8 cellular contexts compared by ENCODE assay signal in the genomic region with DNA sequence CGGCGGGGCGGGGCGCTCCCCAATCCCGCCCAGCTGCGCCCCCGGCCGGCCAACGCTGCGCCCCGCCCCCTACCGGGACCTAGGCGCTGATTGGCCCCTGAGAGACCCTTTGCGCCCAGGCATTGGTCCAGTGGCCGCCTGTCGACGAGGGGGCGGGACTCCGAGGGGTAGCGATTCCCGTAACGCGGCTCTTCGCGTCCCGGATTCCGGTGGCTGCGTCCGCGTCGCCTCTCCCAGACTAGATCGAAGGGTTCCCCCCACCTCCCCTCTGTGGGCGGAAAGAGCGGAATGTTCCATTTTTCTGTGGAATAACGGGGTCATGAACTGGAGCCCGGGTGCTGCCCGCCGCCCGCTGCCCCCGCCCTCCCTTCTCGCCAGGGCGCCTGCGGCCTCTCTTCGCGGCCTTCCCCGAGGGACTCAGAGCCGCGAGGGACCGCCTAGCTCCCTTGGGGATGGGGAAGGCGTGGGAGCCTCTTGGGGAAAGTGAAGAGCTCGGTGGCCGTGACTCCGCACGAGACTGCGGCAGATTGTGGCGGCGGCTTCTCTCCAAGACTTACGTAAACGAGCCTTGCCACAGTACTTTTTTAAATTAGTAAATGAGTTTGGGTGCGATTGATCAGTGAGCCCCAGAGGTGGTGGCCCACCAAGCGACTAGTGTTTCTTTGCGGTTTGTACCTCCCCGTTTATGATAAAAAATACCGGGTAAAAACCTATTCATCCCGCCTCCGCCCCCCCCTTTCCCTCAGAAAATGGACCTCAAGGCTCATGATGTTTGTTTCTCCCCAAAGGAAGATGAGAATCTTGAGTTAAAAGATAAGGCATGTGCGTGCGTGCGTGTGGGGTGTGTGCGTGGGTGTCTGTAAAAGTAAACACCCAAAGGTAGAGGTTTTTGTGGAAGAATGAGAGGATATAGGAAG.
DNase-seq lines count a peak whose midpoint lies in the region; ATAC-seq and TF ChIP-seq lines count a peak whose summit lies in the region.

No MANE protein-coding gene starts in this region.

- no peak for TF ChIP-seq CTCF in AG09309 (IDR thresholded peaks at IDR 0.05; ENCODE audit: control insufficient read depth, insufficient read depth, low read depth, low read length, missing control alignments)

- peak; percentile 94 for ATAC-seq in GM19025 (IDR thresholded peaks at IDR 0.05; ENCODE audit: low read depth, unreplicated experiment)
- ATAC-seq in HG03280 (IDR thresholded peaks at IDR 0.05; ENCODE audit: unreplicated experiment) = peak; percentile 97

- peak overlapping the region; percentile 63 for H3K4me3 ChIP-seq in AG09309 (ENCODE audit: control insufficient read depth, low read depth, low read length)

- peak; percentile 88 for DNase-seq in AG09309 (ENCODE audit: low read depth)
- DNase-seq in NCI-H226 = peak; percentile 95
- peak; percentile 86 to 96 (median 93) for DNase-seq in activated CD4-positive, CD25-positive, alpha-beta regulatory T cell (lab: John Stamatoyannopoulos, UW)
- DNase-seq in central memory CD4-positive, alpha-beta T cell = peak; percentile 94
- DNase-seq in iris pigment epithelial cell (ENCODE audit: low read depth) = peak; percentile 98
- peak; percentile 97 for DNase-seq in stimulated activated CD4-positive, alpha-beta T cell treated with anti-CD3 and anti-CD28 coated beads, Interleukin-12 subunit alpha, Interleukin-12 subunit beta, amount 100 ng/mL, for 4 hours

Comparison
In these comparisons a context has a peak if more than half of its experiments do, and no peak if none do; other contexts are left out.
1. Peak in every context shown above with its lines: DNase-seq, ATAC-seq and H3K4me3 ChIP-seq.